Comparison of ENCODE assay signal across 9 cellular contexts in genomic region chr11:76859708-76860233, GRCh38. TPM values are rescaled to one million over a fixed set of nuclear protein-coding genes. Genes with fewer than 3 reads are reported as not detected.
DNase-seq lines count a peak whose midpoint lies in the region; ATAC-seq and TF ChIP-seq lines count a peak whose summit lies in the region.
"Had no signal": no experiment of that assay in that cellular context is flagged by ENCODE, and none has a peak within 500 bp of the region (broad histone marks: within the 10 kb centered on the region; RNA-seq: fewer than 3 reads in every experiment).

No MANE protein-coding gene starts in this region.

- H3K27me3 ChIP-seq in lower lobe of right lung (ENCODE audit: low read depth) (no peaks in the 10 kb centered on the region), suprapubic skin (no peaks in the 10 kb centered on the region)
- H3K27me3 ChIP-seq: adrenal gland had no signal

- CTCF ChIA-PET in activated CD4-positive, alpha-beta T cell treated with anti-CD3 and anti-CD28 coated beads for 36 hours (lab: Charles Lee): interaction anchor here (0.6 to 2.2 kb wide), 5 partner anchors 21 to 420 kb away, joined by 3 to 13 read pairs (median 4); no protein-coding TSS in a partner anchor
- CTCF ChIA-PET in activated CD4-positive, alpha-beta memory T cell treated with anti-CD3 and anti-CD28 coated beads, Interleukin-2, amount 10 ng/mL, durations not matched to agents 7 days and 5 days (lab: Charles Lee): interaction anchor here (1.1 to 1.4 kb wide), 2 partner anchors 59 to 60 kb away, joined by 3 to 6 read pairs; no protein-coding TSS in a partner anchor

- no peaks in the 10 kb centered on the region for H3K36me3 Mint-ChIP-seq in activated CD4-positive, alpha-beta T cell treated with anti-CD3 and anti-CD28 coated beads for 36 hours (ENCODE audit: low read depth)
- H3K36me3 Mint-ChIP-seq in activated CD4-positive, alpha-beta memory T cell treated with anti-CD3 and anti-CD28 coated beads, Interleukin-2, amount 10 ng/mL, durations not matched to agents 7 days and 5 days (ENCODE audit: low read depth): peaks cover 2% of the 10 kb centered on the region

- intact Hi-C loops in activated CD4-positive, alpha-beta T cell treated with anti-CD3 and anti-CD28 coated beads for 36 hours (cut with DNase I, micrococcal nuclease): loop anchor here (1.0 to 2.0 kb wide), 10 partner anchors 49 to 625 kb away; partner anchors contain the start of genes CAPN5 (in 1 of the 2), GVQW3 (in 1 of the 2), THAP12 (in 1 of the 2) and TSKU (in 1 of the 2)
- intact Hi-C loops in lower lobe of right lung (cut with DNase I): no loop called here

- peak; percentile 5 for DNase-seq in activated CD4-positive, alpha-beta T cell treated with anti-CD3 and anti-CD28 coated beads for 36 hours
- DNase-seq in activated CD4-positive, alpha-beta T cell treated with anti-CD3 and anti-CD28 coated beads for 1 hour: no peak
- no peak for DNase-seq in activated CD4-positive, alpha-beta memory T cell treated with anti-CD3 and anti-CD28 coated beads, Interleukin-2, amount 10 ng/mL, durations not matched to agents 7 days and 5 days
- DNase-seq in lower lobe of right lung: no peak
- DNase-seq in suprapubic skin (ENCODE audit: low spot score in 2 of 2): no peak
- no peak for DNase-seq in effector CD4-positive, alpha-beta T cell
- no peak for DNase-seq in HuH-7 (ENCODE audit: low spot score)

- TF ChIP-seq POLR2A in suprapubic skin (IDR thresholded peaks at IDR 0.05): no peak

- ATAC-seq in activated CD4-positive, alpha-beta T cell treated with anti-CD3 and anti-CD28 coated beads for 36 hours: no peak
- ATAC-seq in lower lobe of right lung: no peak
- ATAC-seq in GM18861 (IDR thresholded peaks at IDR 0.05; ENCODE audit: unreplicated experiment): no peak

- peak overlapping the region; percentile 90 for H3K27ac ChIP-seq in lower lobe of right lung
- H3K27ac ChIP-seq in suprapubic skin: peak overlapping the region; percentile 91

- TF ChIP-seq CTCF in lower lobe of right lung (IDR thresholded peaks at IDR 0.05): no peak
- TF ChIP-seq CTCF in suprapubic skin (IDR thresholded peaks at IDR 0.05): no peak

- WGBS in suprapubic skin: 85% methylated on average over 14 of the region's 14 CpGs

- H3K4me1 Mint-ChIP-seq in activated CD4-positive, alpha-beta T cell treated with anti-CD3 and anti-CD28 coated beads for 36 hours: peaks cover 21% of the 10 kb centered on the region
- H3K4me1 Mint-ChIP-seq in activated CD4-positive, alpha-beta memory T cell treated with anti-CD3 and anti-CD28 coated beads, Interleukin-2, amount 10 ng/mL, durations not matched to agents 7 days and 5 days: peaks cover 29% of the 10 kb centered on the region

- TF ChIP-seq EP300 in suprapubic skin (IDR thresholded peaks at IDR 0.05): no peak

- no peaks in the 10 kb centered on the region for H3K9me3 Mint-ChIP-seq in activated CD4-positive, alpha-beta T cell treated with anti-CD3 and anti-CD28 coated beads for 36 hours (ENCODE audit: low read depth)
- no peaks in the 10 kb centered on the region for H3K9me3 Mint-ChIP-seq in activated CD4-positive, alpha-beta memory T cell treated with anti-CD3 and anti-CD28 coated beads, Interleukin-2, amount 10 ng/mL, durations not matched to agents 7 days and 5 days

- H3K4me1 ChIP-seq in lower lobe of right lung (peaks cover 43% of the 10 kb centered on the region), suprapubic skin (peaks cover 31% of the 10 kb centered on the region)

- peak overlapping the region; percentile 70 for H3K27ac Mint-ChIP-seq in activated CD4-positive, alpha-beta T cell treated with anti-CD3 and anti-CD28 coated beads for 36 hours
- no peak overlapping the region for H3K27ac Mint-ChIP-seq in activated CD4-positive, alpha-beta memory T cell treated with anti-CD3 and anti-CD28 coated beads, Interleukin-2, amount 10 ng/mL, durations not matched to agents 7 days and 5 days

- peak overlapping the region; percentile 72 for H3K4me3 Mint-ChIP-seq in activated CD4-positive, alpha-beta T cell treated with anti-CD3 and anti-CD28 coated beads for 36 hours
- peak overlapping the region; percentile 66 for H3K4me3 Mint-ChIP-seq in activated CD4-positive, alpha-beta memory T cell treated with anti-CD3 and anti-CD28 coated beads, Interleukin-2, amount 10 ng/mL, durations not matched to agents 7 days and 5 days

- H3K27me3 Mint-ChIP-seq in activated CD4-positive, alpha-beta T cell treated with anti-CD3 and anti-CD28 coated beads for 36 hours: no peaks in the 10 kb centered on the region
- peaks cover 2% of the 10 kb centered on the region for H3K27me3 Mint-ChIP-seq in activated CD4-positive, alpha-beta memory T cell treated with anti-CD3 and anti-CD28 coated beads, Interleukin-2, amount 10 ng/mL, durations not matched to agents 7 days and 5 days

- POLR2A ChIA-PET in activated CD4-positive, alpha-beta T cell treated with anti-CD3 and anti-CD28 coated beads for 36 hours (lab: Charles Lee): interaction anchor here (0.6 kb wide), 1 partner anchor 227 kb away, joined by 3 read pairs; no protein-coding TSS in a partner anchor
- POLR2A ChIA-PET in activated CD4-positive, alpha-beta memory T cell treated with anti-CD3 and anti-CD28 coated beads, Interleukin-2, amount 10 ng/mL, durations not matched to agents 7 days and 5 days (lab: Charles Lee): interaction anchor here (1.0 kb wide), 1 partner anchor 8 kb away, joined by 3 read pairs; no protein-coding TSS in a partner anchor

- H3K9me3 ChIP-seq in lower lobe of right lung: no peaks in the 10 kb centered on the region
- no peaks in the 10 kb centered on the region for H3K9me3 ChIP-seq in suprapubic skin
- H3K9me3 ChIP-seq: adrenal gland had no signal

- H3K36me3 ChIP-seq in lower lobe of right lung (no peaks in the 10 kb centered on the region), suprapubic skin (no peaks in the 10 kb centered on the region)
- H3K36me3 ChIP-seq: adrenal gland had no signal

- H3K4me3 ChIP-seq in lower lobe of right lung: no peak overlapping the region
- peak overlapping the region; percentile 81 for H3K4me3 ChIP-seq in suprapubic skin

RNA-seq across cellular contexts. Expression of gene ACER3, which starts 0.9 kb away (rescaled TPM):
- 10 to 100 TPM in 1 of 2 experiments, 1 to 10 TPM in 1; 8.9 to 10.3 TPM for total RNA-seq in activated CD4-positive, alpha-beta T cell treated with anti-CD3 and anti-CD28 coated beads for 36 hours
- total RNA-seq in activated CD4-positive, alpha-beta memory T cell treated with anti-CD3 and anti-CD28 coated beads, Interleukin-2, amount 10 ng/mL, durations not matched to agents 7 days and 5 days: 10 to 100 TPM; 10.3 to 12.2 TPM
- 67.2 TPM for total RNA-seq in lower lobe of right lung
- total RNA-seq in suprapubic skin: 10 to 100 TPM in 1 of 4 donors, 1 to 10 TPM in 3; 8.9 to 10.1 (median 9.5) TPM
